ENCODE assay signal across 8 cellular contexts in the genomic region with DNA sequence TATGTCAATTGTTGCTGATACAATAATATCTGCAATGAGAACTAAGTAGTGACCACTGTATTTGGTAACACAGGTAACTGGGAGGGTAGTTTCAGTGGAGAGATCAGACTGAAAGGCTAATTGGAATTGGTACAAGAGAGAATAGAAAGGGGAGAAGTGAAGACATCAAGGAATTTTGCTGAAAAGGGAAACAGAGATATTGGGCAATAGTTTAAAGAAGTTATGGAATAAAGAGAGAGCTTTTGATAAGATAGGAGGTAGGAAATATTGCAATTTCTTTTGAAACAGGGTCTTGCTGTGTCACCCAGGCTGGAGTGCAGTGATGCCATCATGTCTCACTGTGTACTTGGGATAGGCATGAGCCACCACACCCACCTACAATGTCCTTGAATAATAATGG. TPM values are rescaled to one million over a fixed set of nuclear protein-coding genes. Genes with fewer than 3 reads are reported as not detected.
"Had no signal": no experiment of that assay in that cellular context is flagged by ENCODE, and none has a peak within 500 bp of the region (broad histone marks: within the 10 kb centered on the region; RNA-seq: fewer than 3 reads in every experiment).

No MANE protein-coding gene starts in this region.

- H3K27ac Mint-ChIP-seq: GM23338, H9 had no signal

- H3K9me3 Mint-ChIP-seq: GM23338, H9 had no signal

- DNase-seq: H9, HCEC 1CT had no signal

- H3K4me2 ChIP-seq: GM23338 had no signal

- H3K4me3 Mint-ChIP-seq: GM23338, H9 had no signal

- FAIRE-seq: H1, H54, HTR-8/SVneo, K562 had no signal

- H2AFZ ChIP-seq: GM23338 had no signal

- ATAC-seq: GM23338, K562 had no signal

- H3K4me3 ChIP-seq: GM23338, K562 had no signal

RNA-seq across cellular contexts. Expression of a gene that starts 26.9 kb away (rescaled TPM):
- total RNA-seq: HT-29 had no signal
- polyA plus RNA-seq: K562 had no signal
